In the genomic region with DNA sequence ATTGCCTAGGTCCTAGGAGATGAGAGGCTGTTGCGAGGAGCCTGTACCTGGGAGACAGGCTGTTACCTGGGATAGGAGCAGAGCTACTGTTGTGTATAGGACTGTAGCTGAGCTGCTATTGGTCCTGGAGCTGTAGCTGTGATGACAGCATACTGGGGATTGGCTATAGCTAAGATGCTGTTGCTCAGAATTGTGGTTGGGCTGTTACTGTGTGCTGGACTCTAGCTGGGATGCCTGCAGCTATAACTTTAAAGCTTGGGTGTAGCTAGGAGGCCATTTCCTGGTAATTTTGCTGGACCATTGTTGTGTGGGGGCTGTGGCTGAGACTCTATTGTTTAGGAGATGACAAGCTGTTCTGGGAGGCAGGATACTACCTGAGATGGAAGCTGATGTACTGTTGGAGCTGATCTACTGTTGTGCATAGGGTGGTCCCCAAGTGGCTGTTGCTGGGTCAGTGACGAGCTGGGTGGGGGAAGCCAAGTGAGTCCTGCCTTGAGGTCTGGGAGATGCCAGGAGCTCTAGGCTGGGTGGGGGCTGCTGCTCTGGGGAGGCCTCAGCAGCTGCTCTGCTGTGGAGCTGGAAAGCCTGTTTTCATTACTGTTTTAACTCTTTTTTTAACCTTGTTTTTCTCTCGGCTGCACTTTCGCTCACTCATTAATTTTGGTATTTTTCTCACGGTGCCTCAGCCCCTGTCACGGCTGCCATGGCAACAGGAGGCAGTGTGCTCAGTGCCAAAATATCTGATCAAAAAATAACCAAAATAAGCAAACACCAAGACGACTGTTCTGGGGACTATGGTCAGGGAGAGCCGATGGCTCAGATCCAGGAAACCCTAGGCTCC, we compare ENCODE assay signal across 1 cellular context.
TF ChIP-seq lines count a peak whose summit lies in the region.

No MANE protein-coding gene starts in this region.

TF ChIP-seq in GM12878, 131 proteins besides CTCF, POLR2A, EP300 and RAD21:
- TF ChIP-seq ZNF592 (IDR thresholded peaks at IDR 0.05) (no peak), TCF12 (IDR thresholded peaks at IDR 0.05; ENCODE audit: low read depth, low read length) (peak; percentile 58; the same call in 1 of the 2 replicates), ASH2L (IDR thresholded peaks at IDR 0.05; ENCODE audit: borderline replicate concordance, low read depth) (no peak), SIN3A (IDR thresholded peaks at IDR 0.05; ENCODE audit: low read depth, low read length) (no peak), CHD2 (IDR thresholded peaks at IDR 0.05; ENCODE audit: borderline replicate concordance, low read depth, low read length) (no peak), BMI1 (IDR thresholded peaks at IDR 0.05; ENCODE audit: borderline replicate concordance) (peak; percentile 87), MEF2B (IDR thresholded peaks at IDR 0.05; ENCODE audit: partially characterized antibody, poor library complexity, severe bottlenecking) (peak; percentile 32), MYC (IDR thresholded peaks at IDR 0.05; ENCODE audit: insufficient read depth, insufficient read length, insufficient replicate concordance, low read length, severe bottlenecking) (no peak), TCF7 (IDR thresholded peaks at IDR 0.05; ENCODE audit: borderline replicate concordance) (no peak), IKZF1 (conservative IDR thresholded peaks at IDR 0.05) (no peak)
- TF ChIP-seq, protein P1, sequence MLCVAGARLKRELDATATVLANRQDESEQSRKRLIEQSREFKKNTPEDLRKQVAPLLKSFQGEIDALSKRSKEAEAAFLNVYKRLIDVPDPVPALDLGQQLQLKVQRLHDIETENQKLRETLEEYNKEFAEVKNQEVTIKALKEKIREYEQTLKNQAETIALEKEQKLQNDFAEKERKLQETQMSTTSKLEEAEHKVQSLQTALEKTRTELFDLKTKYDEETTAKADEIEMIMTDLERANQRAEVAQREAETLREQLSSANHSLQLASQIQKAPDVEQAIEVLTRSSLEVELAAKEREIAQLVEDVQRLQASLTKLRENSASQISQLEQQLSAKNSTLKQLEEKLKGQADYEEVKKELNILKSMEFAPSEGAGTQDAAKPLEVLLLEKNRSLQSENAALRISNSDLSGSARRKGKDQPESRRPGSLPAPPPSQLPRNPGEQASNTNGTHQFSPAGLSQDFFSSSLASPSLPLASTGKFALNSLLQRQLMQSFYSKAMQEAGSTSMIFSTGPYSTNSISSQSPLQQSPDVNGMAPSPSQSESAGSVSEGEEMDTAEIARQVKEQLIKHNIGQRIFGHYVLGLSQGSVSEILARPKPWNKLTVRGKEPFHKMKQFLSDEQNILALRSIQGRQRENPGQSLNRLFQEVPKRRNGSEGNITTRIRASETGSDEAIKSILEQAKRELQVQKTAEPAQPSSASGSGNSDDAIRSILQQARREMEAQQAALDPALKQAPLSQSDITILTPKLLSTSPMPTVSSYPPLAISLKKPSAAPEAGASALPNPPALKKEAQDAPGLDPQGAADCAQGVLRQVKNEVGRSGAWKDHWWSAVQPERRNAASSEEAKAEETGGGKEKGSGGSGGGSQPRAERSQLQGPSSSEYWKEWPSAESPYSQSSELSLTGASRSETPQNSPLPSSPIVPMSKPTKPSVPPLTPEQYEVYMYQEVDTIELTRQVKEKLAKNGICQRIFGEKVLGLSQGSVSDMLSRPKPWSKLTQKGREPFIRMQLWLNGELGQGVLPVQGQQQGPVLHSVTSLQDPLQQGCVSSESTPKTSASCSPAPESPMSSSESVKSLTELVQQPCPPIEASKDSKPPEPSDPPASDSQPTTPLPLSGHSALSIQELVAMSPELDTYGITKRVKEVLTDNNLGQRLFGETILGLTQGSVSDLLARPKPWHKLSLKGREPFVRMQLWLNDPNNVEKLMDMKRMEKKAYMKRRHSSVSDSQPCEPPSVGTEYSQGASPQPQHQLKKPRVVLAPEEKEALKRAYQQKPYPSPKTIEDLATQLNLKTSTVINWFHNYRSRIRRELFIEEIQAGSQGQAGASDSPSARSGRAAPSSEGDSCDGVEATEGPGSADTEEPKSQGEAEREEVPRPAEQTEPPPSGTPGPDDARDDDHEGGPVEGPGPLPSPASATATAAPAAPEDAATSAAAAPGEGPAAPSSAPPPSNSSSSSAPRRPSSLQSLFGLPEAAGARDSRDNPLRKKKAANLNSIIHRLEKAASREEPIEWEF (IDR thresholded peaks at IDR 0.05; ENCODE audit: insufficient replicate concordance, low read depth, low read length), result peak; percentile 35
- TF ChIP-seq, protein P2, sequence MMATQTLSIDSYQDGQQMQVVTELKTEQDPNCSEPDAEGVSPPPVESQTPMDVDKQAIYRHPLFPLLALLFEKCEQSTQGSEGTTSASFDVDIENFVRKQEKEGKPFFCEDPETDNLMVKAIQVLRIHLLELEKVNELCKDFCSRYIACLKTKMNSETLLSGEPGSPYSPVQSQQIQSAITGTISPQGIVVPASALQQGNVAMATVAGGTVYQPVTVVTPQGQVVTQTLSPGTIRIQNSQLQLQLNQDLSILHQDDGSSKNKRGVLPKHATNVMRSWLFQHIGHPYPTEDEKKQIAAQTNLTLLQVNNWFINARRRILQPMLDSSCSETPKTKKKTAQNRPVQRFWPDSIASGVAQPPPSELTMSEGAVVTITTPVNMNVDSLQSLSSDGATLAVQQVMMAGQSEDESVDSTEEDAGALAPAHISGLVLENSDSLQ (IDR thresholded peaks at IDR 0.05), result peak; percentile 90
